ENCODE assay signal across 8 cellular contexts in the genomic region with DNA sequence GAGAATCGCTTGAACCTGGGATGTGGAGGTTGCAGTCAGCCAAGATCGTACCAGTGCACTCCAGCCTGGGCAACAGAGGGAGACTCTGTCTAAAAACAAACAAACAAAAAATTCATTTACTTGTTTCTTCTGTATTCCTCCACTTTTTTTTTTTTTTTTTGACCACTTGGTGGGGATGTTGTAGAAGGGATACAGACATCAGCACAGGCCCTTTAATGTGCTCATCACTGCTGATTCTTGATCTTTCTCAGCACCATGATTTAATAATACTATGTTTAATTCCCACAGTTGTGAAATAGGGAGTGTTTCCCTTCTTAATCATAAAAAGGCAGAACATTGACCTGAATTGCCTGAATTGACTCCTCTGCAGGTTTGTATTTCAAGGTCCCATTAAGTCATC. TPM values are rescaled to one million over a fixed set of nuclear protein-coding genes. Genes with fewer than 3 reads are reported as not detected.
DNase-seq lines count a peak whose midpoint lies in the region; FAIRE-seq and TF ChIP-seq lines count a peak whose summit lies in the region.

No MANE protein-coding gene starts in this region.

- H3K79me2 ChIP-seq in Loucy (ENCODE audit: insufficient read depth, low read length) = peaks cover 52% of the 10 kb centered on the region

- H3K36me3 ChIP-seq in Loucy (ENCODE audit: insufficient read depth, low read length) = peaks cover 11% of the 10 kb centered on the region; the same call in 1 of the 2 replicates

- no peaks in the 10 kb centered on the region for H3K27me3 Mint-ChIP-seq in activated T-cell treated with anti-CD3 and anti-CD28 coated beads, Interleukin-2, amount 50 U/mL, for 24 hours
- peaks cover 2% of the 10 kb centered on the region for H3K27me3 Mint-ChIP-seq in glutamatergic neuron (ENCODE audit: unreplicated experiment)

- H3K36me3 Mint-ChIP-seq in activated T-cell treated with anti-CD3 and anti-CD28 coated beads, Interleukin-2, amount 50 U/mL, for 24 hours (ENCODE audit: low read depth) = peaks cover 63% of the 10 kb centered on the region
- H3K36me3 Mint-ChIP-seq in glutamatergic neuron (ENCODE audit: unreplicated experiment) = no peaks in the 10 kb centered on the region

- H3K9me3 ChIP-seq in Loucy (ENCODE audit: insufficient read depth, low read depth, low read length) = no peaks in the 10 kb centered on the region

- no peak overlapping the region for H3K4me3 Mint-ChIP-seq in activated T-cell treated with anti-CD3 and anti-CD28 coated beads, Interleukin-2, amount 50 U/mL, for 24 hours
- no peak overlapping the region for H3K4me3 Mint-ChIP-seq in glutamatergic neuron (ENCODE audit: unreplicated experiment)

- H3F3A ChIP-seq in Loucy (ENCODE audit: low read depth) = peaks cover 3% of the 10 kb centered on the region

- no peaks in the 10 kb centered on the region for H3K9me2 ChIP-seq in Loucy (replicated peaks; ENCODE audit: low read depth, low read length)

- no peak overlapping the region for H3K4me2 ChIP-seq in Loucy (ENCODE audit: low read depth, low read length, poor library complexity, severe bottlenecking)

- no peaks in the 10 kb centered on the region for H3K9me3 Mint-ChIP-seq in activated T-cell treated with anti-CD3 and anti-CD28 coated beads, Interleukin-2, amount 50 U/mL, for 24 hours
- H3K9me3 Mint-ChIP-seq in glutamatergic neuron (ENCODE audit: unreplicated experiment) = peaks cover 4% of the 10 kb centered on the region

- H3K27me3 ChIP-seq in Loucy (ENCODE audit: insufficient read depth, low read length, poor library complexity, severe bottlenecking) = no peaks in the 10 kb centered on the region

- H3K27ac Mint-ChIP-seq in activated T-cell treated with anti-CD3 and anti-CD28 coated beads, Interleukin-2, amount 50 U/mL, for 24 hours = peak overlapping the region; percentile 67
- H3K27ac Mint-ChIP-seq in glutamatergic neuron (ENCODE audit: unreplicated experiment) = no peak overlapping the region

- no peak for FAIRE-seq in RCC 7860 (lab: Jason Lieb, UNC)

- intact Hi-C loops in posterior vena cava (cut with DNase I) = no loop called here

- H3K9ac ChIP-seq in Loucy (ENCODE audit: low read depth, low read length, poor library complexity, severe bottlenecking) = no peak overlapping the region

- H3K4me3 ChIP-seq in Loucy (ENCODE audit: low read length, poor library complexity, severe bottlenecking) = no peak overlapping the region
- no peak overlapping the region for H3K4me3 ChIP-seq in choroid plexus epithelial cell (ENCODE audit: low read depth, low read length)

- peaks cover 24% of the 10 kb centered on the region for H3K4me1 Mint-ChIP-seq in activated T-cell treated with anti-CD3 and anti-CD28 coated beads, Interleukin-2, amount 50 U/mL, for 24 hours (ENCODE audit: low read depth)
- peaks cover 3% of the 10 kb centered on the region for H3K4me1 Mint-ChIP-seq in glutamatergic neuron (ENCODE audit: low read depth, unreplicated experiment)

- peaks cover 8% of the 10 kb centered on the region for H3K4me1 ChIP-seq in Loucy (ENCODE audit: insufficient read depth, low read length, poor library complexity, severe bottlenecking)

- DNase-seq in activated T-cell treated with anti-CD3 and anti-CD28 coated beads, Interleukin-2, amount 50 U/mL, for 24 hours = no peak
- DNase-seq in activated T-cell treated with anti-CD3 and anti-CD28 coated beads, Interleukin-2, amount 50 U/mL, for 48 hours = no peak
- DNase-seq in choroid plexus epithelial cell (ENCODE audit: low read depth) = peak; percentile 65
- peak; percentile 53 for DNase-seq in renal cortical epithelial cell (ENCODE audit: low read depth)
- DNase-seq in RCC 7860 (ENCODE audit: low spot score) = no peak
- DNase-seq in glutamatergic neuron = no peak
- no peak for DNase-seq in posterior vena cava (ENCODE audit: low spot score)

- peak; percentile 48 for TF ChIP-seq CTCF in Loucy (conservative IDR thresholded peaks at IDR 0.05; ENCODE audit: low read length)
- peak; percentile 26 for TF ChIP-seq CTCF in choroid plexus epithelial cell (conservative IDR thresholded peaks at IDR 0.05; ENCODE audit: low read depth, low read length)
- TF ChIP-seq CTCF in glutamatergic neuron (IDR thresholded peaks at IDR 0.05; ENCODE audit: partially characterized antibody, unreplicated experiment) = no peak

- H4K20me1 ChIP-seq in Loucy (ENCODE audit: insufficient read depth, low read length, poor library complexity, severe bottlenecking) = peaks cover 21% of the 10 kb centered on the region

- H2AFZ ChIP-seq in Loucy (ENCODE audit: low read length) = no peak overlapping the region

RNA-seq across cellular contexts. Expression of gene TTC9C, which starts 4.5 kb away (rescaled TPM):
- total RNA-seq in renal cortical epithelial cell (25.0 and 25.1 TPM in 2 replicates), glutamatergic neuron (ENCODE audit: unreplicated experiment) (34.1 TPM), posterior vena cava (10 to 100 TPM; 19.0 to 20.6 TPM)

RNA-seq across cellular contexts. Expression of gene HNRNPUL2, which starts 5.6 kb away (rescaled TPM):
- total RNA-seq in renal cortical epithelial cell = 4.3 and 18.4 TPM in 2 replicates
- 58.6 TPM for total RNA-seq in glutamatergic neuron (ENCODE audit: unreplicated experiment)
- total RNA-seq in posterior vena cava = 10 to 100 TPM; 45.5 to 45.9 TPM

RNA-seq across cellular contexts. Expression of gene ZBTB3, which starts 21.1 kb away (rescaled TPM):
- 8.7 and 11.8 TPM in 2 replicates for total RNA-seq in renal cortical epithelial cell
- 14.6 TPM for total RNA-seq in glutamatergic neuron (ENCODE audit: unreplicated experiment)
- 10 to 100 TPM in 1 of 2 donors, 1 to 10 TPM in 1; 6.2 to 12.3 TPM for total RNA-seq in posterior vena cava

RNA-seq across cellular contexts. Expression of gene GNG3, which starts 25.4 kb away (rescaled TPM):
- not detected in 2 replicates for total RNA-seq in renal cortical epithelial cell
- total RNA-seq in glutamatergic neuron (ENCODE audit: unreplicated experiment) = 266 TPM
- not detected for total RNA-seq in posterior vena cava

RNA-seq across cellular contexts. Expression of gene BSCL2, which starts 25.6 kb away (rescaled TPM):
- total RNA-seq in renal cortical epithelial cell = 47.8 and 50.4 TPM in 2 replicates
- total RNA-seq in glutamatergic neuron (ENCODE audit: unreplicated experiment) = 550 TPM
- 10 to 100 TPM; 30.6 to 54.8 TPM for total RNA-seq in posterior vena cava

Comparison
In these comparisons a context has a peak if more than half of its experiments do, and no peak if none do; other contexts are left out.
1. DNase-seq: peak in choroid plexus epithelial cell (single experiment) and renal cortical epithelial cell (single experiment); none in activated T-cell treated with anti-CD3 and anti-CD28 coated beads, Interleukin-2, amount 50 U/mL, for 24 hours (single experiment), activated T-cell treated with anti-CD3 and anti-CD28 coated beads, Interleukin-2, amount 50 U/mL, for 48 hours (0 of 2), RCC 7860 (single experiment), glutamatergic neuron (single experiment) and posterior vena cava (single experiment).